16 cellular contexts compared by ENCODE assay signal in the genomic region with DNA sequence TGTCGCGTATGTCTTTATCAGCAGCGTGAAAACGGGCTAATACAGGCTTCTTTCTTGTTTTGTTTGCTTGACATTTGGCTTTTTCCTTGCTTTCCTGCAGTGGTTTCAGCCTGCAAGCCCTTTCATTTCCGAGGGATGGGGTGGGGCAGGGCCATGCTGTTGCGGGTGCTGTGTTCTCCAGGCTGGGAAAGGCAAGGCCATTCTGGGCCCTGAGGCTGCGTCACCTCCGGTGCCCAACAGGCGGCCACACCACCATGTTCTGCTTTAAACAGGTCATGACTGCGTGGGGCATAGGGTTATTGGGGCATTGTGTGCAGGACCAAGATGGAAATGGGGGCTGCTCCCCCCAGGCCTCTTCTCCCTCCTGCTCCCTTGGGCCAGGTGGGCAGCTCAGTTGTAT.
"Had no signal": no experiment of that assay in that cellular context is flagged by ENCODE, and none has a peak within 500 bp of the region (broad histone marks: within the 10 kb centered on the region; RNA-seq: fewer than 3 reads in every experiment).

No MANE protein-coding gene starts in this region.

- H3K27me3 ChIP-seq: ascending aorta, left lung, right atrium auricular region, tibial artery had no signal

- H3K4me3 ChIP-seq: ascending aorta, left lung, right atrium auricular region, tibial artery had no signal

- H3K9me3 ChIP-seq: tibial artery had no signal

- DNase-seq: activated CD4-positive, alpha-beta T cell treated with anti-CD3 and anti-CD28 coated beads for 1 hour; activated CD4-positive, alpha-beta T cell treated with anti-CD3 and anti-CD28 coated beads, Interleukin-2, amount 50 U/mL, for 4 hours; activated naive CD4-positive, alpha-beta T cell treated with anti-CD3 and anti-CD28 coated beads, Interleukin-2, amount 10 ng/mL, durations not matched to agents 7 days and 5 days; activated T-cell treated with anti-CD3 and anti-CD28 coated beads for 4 hours; kidney; left lung; mammary epithelial cell; naive thymus-derived CD4-positive, alpha-beta T cell; small intestine; stimulated activated CD4-positive, alpha-beta T cell treated with anti-CD3 and anti-CD28 coated beads, Interleukin-4, amount 100 ng/mL, for 24 hours; stimulated activated naive CD4-positive, alpha-beta T cell; T1000; tibial artery had no signal

- ATAC-seq: activated T-helper 17 cell treated with anti-CD3 and anti-CD28 coated beads, Interleukin-2, amount 50 U/mL, for 72 hours; left lung; naive thymus-derived CD4-positive, alpha-beta T cell had no signal

- H3K27ac ChIP-seq: ascending aorta, left lung, right atrium auricular region, tibial artery had no signal

- FAIRE-seq: kidney, small intestine had no signal

- H3K4me1 ChIP-seq: ascending aorta, left lung, right atrium auricular region, tibial artery had no signal

- H3K36me3 ChIP-seq: ascending aorta, left lung, right atrium auricular region, tibial artery had no signal
